11 cellular contexts compared by ENCODE assay signal in genomic region chr2:23445450-23445868, GRCh38.
DNase-seq lines count a peak whose midpoint lies in the region; ATAC-seq and TF ChIP-seq lines count a peak whose summit lies in the region.
"Had no signal": no experiment of that assay in that cellular context is flagged by ENCODE, and none has a peak within 500 bp of the region (broad histone marks: within the 10 kb centered on the region; RNA-seq: fewer than 3 reads in every experiment).

No MANE protein-coding gene starts in this region.

- BruUV-seq in OCI-LY7 (replicated peaks; lab: Mats Ljungman, UMichigan): no TSS peak

- DNase-seq in AG10803 (ENCODE audit: low read depth): peak; percentile 72
- peak; percentile 63 for DNase-seq in M059J (ENCODE audit: low read depth)
- DNase-seq in fibroblast of gingiva (ENCODE audit: low read depth): peak; percentile 59
- DNase-seq in OCI-LY7 (ENCODE audit: low spot score): no peak
- no peak for DNase-seq in neuronal stem cell (ENCODE audit: low spot score)
- DNase-seq in substantia nigra (lab: John Stamatoyannopoulos, UW): no peak
- DNase-seq: NCI-H187 treated with DMSO at 0.1 percent for 48 hours, ovary had no signal

- no peaks in the 10 kb centered on the region for H3K36me3 ChIP-seq in OCI-LY7 (ENCODE audit: insufficient read depth, low read length)
- H3K36me3 ChIP-seq in neuronal stem cell (replicated peaks in 1 of 2; ENCODE audit: control insufficient read depth in 2 of 2, insufficient read depth in 2 of 2, low read length in 2 of 2): no peaks in the 10 kb centered on the region
- H3K36me3 ChIP-seq: ovary had no signal

- H3K27me3 ChIP-seq in neuronal stem cell (ENCODE audit: control insufficient read depth in 3 of 3, insufficient read depth in 3 of 3, low read depth in 1 of 3, low read length in 3 of 3): peaks cover 0 to 2% (median 0%) of the 10 kb centered on the region in 3 experiments
- H3K27me3 ChIP-seq: ovary had no signal

- no peak overlapping the region for H2AFZ ChIP-seq in OCI-LY7 (ENCODE audit: low read length)
- no peak overlapping the region for H2AFZ ChIP-seq in neuronal stem cell (ENCODE audit: low read length)

- H3K23ac ChIP-seq in neuronal stem cell (ENCODE audit: low read depth, low read length, poor library complexity): no peak overlapping the region

- H3K4me2 ChIP-seq in OCI-LY7 (ENCODE audit: low read length): no peak overlapping the region
- no peak overlapping the region for H3K4me2 ChIP-seq in neuronal stem cell (ENCODE audit: insufficient read depth, low read length, poor library complexity, severe bottlenecking)

- H3K79me2 ChIP-seq in OCI-LY7 (ENCODE audit: insufficient read depth, low read depth, low read length): no peaks in the 10 kb centered on the region

- no peak overlapping the region for H2AK5ac ChIP-seq in neuronal stem cell (ENCODE audit: low read depth, low read length)

- no peak overlapping the region for H3K18ac ChIP-seq in neuronal stem cell (ENCODE audit: low read length)

- H3K9me3 ChIP-seq in OCI-LY7 (ENCODE audit: low read length) (no peaks in the 10 kb centered on the region), neuronal stem cell (replicated peaks in 1 of 2; ENCODE audit: control insufficient read depth in 2 of 2, insufficient read depth in 1 of 2, low read depth in 1 of 2, low read length in 2 of 2) (peaks cover 4 to 5% of the 10 kb centered on the region in 2 donors)
- H3K9me3 ChIP-seq: ovary had no signal

- H3K4me1 ChIP-seq in OCI-LY7 (ENCODE audit: insufficient read depth, low read length, poor library complexity, severe bottlenecking): no peaks in the 10 kb centered on the region
- peaks cover 0 to 3% of the 10 kb centered on the region in 2 donors for H3K4me1 ChIP-seq in neuronal stem cell (ENCODE audit: control insufficient read depth in 2 of 2, insufficient read depth in 1 of 2, low read depth in 1 of 2, low read length in 2 of 2)

- H2BK5ac ChIP-seq in neuronal stem cell (ENCODE audit: low read length): no peak overlapping the region

- no peaks in the 10 kb centered on the region for H3K79me1 ChIP-seq in neuronal stem cell (ENCODE audit: low read depth, low read length)

- no peak for TF ChIP-seq CTCF in AG10803 (conservative IDR thresholded peaks at IDR 0.05; ENCODE audit: low read length)
- TF ChIP-seq CTCF in OCI-LY7 (conservative IDR thresholded peaks at IDR 0.05; ENCODE audit: low read length): no peak

- ATAC-seq in GM19351 (IDR thresholded peaks at IDR 0.05; ENCODE audit: unreplicated experiment): peak; percentile 49
- ATAC-seq in GM18861 (IDR thresholded peaks at IDR 0.05; ENCODE audit: unreplicated experiment): no peak

- H3K9ac ChIP-seq in neuronal stem cell (ENCODE audit: low read depth, low read length, poor library complexity): no peak overlapping the region

- no peak overlapping the region for H3K4ac ChIP-seq in neuronal stem cell (ENCODE audit: low read length)

- H3K14ac ChIP-seq in neuronal stem cell (ENCODE audit: low read length): no peak overlapping the region

- no peak overlapping the region for H4K91ac ChIP-seq in neuronal stem cell (ENCODE audit: low read depth, low read length, poor library complexity)

- intact Hi-C loops in OCI-LY7 (cut with micrococcal nuclease; ENCODE audit: unreplicated experiment): no loop called here

- no peaks in the 10 kb centered on the region for H3K9me2 ChIP-seq in OCI-LY7 (ENCODE audit: insufficient read depth, low read length)

- CTCF ChIA-PET in OCI-LY7 (lab: Charles Lee; ENCODE audit: unreplicated experiment): no interaction called here

- H3K4me3 ChIP-seq in AG10803 (ENCODE audit: low read length): no peak overlapping the region
- no peak overlapping the region for H3K4me3 ChIP-seq in OCI-LY7 (ENCODE audit: low read depth, low read length, poor library complexity, severe bottlenecking)
- H3K4me3 ChIP-seq in neuronal stem cell (ENCODE audit: low read length in 2 of 2): no peak overlapping the region
- H3K4me3 ChIP-seq: ovary, SK-N-MC had no signal

- POLR2A ChIA-PET in OCI-LY7 (lab: Charles Lee): no interaction called here

- no peak overlapping the region for H4K8ac ChIP-seq in neuronal stem cell (ENCODE audit: low read depth, low read length)

- H3K27ac ChIP-seq in OCI-LY7 (ENCODE audit: low read depth, low read length, poor library complexity, severe bottlenecking) (no peak overlapping the region), neuronal stem cell (replicated peaks; ENCODE audit: low read length) (no peak overlapping the region), substantia nigra (ENCODE audit: low read depth, low read length, poor library complexity, severe bottlenecking) (no peak overlapping the region)
- H3K27ac ChIP-seq: ovary, SK-N-MC had no signal

- no peak overlapping the region for H2BK12ac ChIP-seq in neuronal stem cell (ENCODE audit: low read length)

- no peak overlapping the region for H2BK15ac ChIP-seq in neuronal stem cell (ENCODE audit: low read length)

- no CpG with 5 or more reads among the region's 4 CpGs for WGBS in neuronal stem cell (ENCODE audit: extremely low coverage in 2 of 2, insufficient read length in 2 of 2, insufficient replicate concordance in 1 of 2), 2 donors

- no peak overlapping the region for H2BK120ac ChIP-seq in neuronal stem cell (ENCODE audit: low read depth, low read length)

- H4K20me1 ChIP-seq in OCI-LY7 (ENCODE audit: insufficient read depth, low read length): no peaks in the 10 kb centered on the region

Comparison
In these comparisons a context has a peak if more than half of its experiments do, and no peak if none do; other contexts are left out.
1. DNase-seq: peak in AG10803 (single experiment), M059J (single experiment) and fibroblast of gingiva (single experiment); none in OCI-LY7 (single experiment), neuronal stem cell (single experiment) and substantia nigra (0 of 49).